10 cellular contexts compared by ENCODE assay signal in the genomic region with DNA sequence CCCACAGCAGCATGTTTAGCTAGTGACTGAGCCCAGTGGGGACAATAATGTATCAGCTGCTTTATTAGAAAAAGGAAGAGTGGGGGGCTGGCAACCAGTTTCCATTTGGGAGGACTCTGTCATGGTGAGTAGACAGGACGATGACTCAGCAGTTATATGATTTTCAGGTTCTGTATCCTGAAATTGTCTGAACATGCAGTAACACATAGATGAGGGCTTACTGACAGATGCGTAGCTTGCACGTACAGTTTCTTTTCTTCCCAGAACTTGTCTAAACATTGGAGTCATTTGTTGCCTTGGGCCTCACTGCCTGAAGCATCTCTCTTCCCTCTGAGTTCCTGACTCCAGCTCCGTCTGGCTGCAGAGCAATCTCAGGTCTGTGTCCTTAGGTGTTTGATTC.
DNase-seq lines count a peak whose midpoint lies in the region; ATAC-seq, FAIRE-seq and TF ChIP-seq lines count a peak whose summit lies in the region.
"Had no signal": no experiment of that assay in that cellular context is flagged by ENCODE, and none has a peak within 500 bp of the region (broad histone marks: within the 10 kb centered on the region; RNA-seq: fewer than 3 reads in every experiment).

No MANE protein-coding gene starts in this region.

- H4K5ac ChIP-seq in mesendoderm (ENCODE audit: low read length), result no peak overlapping the region

- H3K27me3 ChIP-seq in heart left ventricle (no peaks in the 10 kb centered on the region), bronchial epithelial cell (ENCODE audit: control insufficient read depth, insufficient read depth, low read length) (no peaks in the 10 kb centered on the region), mesendoderm (ENCODE audit: insufficient read depth, low read length, poor library complexity) (no peaks in the 10 kb centered on the region)

- H3K4me1 ChIP-seq in heart left ventricle (peaks cover 0 to 13% (median 0%) of the 10 kb centered on the region in 12 donors), mesendoderm (ENCODE audit: control insufficient read depth, low read depth, low read length) (no peaks in the 10 kb centered on the region)

- no peak overlapping the region for H3K4ac ChIP-seq in mesendoderm (ENCODE audit: low read depth, low read length)

- H3K36me3 ChIP-seq in heart left ventricle (no peaks in the 10 kb centered on the region), bronchial epithelial cell (ENCODE audit: control insufficient read depth, insufficient read depth, low read length) (no peaks in the 10 kb centered on the region), mesendoderm (ENCODE audit: control insufficient read depth, insufficient read depth, low read length) (no peaks in the 10 kb centered on the region)

- 68 to 77% (median 74%) methylated on average over 4 of the region's 4 CpGs for WGBS in heart left ventricle, 4 donors
- WGBS in mesendoderm (ENCODE audit: extremely low coverage, insufficient coverage, low lambda C conversion rate), result no CpG with 5 or more reads among the region's 4 CpGs

- DNase-seq in heart left ventricle (no peak), Right ventricle myocardium inferior (ENCODE audit: missing footprints) (no peak), bronchial epithelial cell (ENCODE audit: low read depth) (peak; percentile 94), mesendoderm (peak; percentile 34), urothelium cell line (ENCODE audit: low spot score) (peak; percentile 18), NCI-H524 treated with DMSO at 0.1 percent for 48 hours (lab: John Stamatoyannopoulos, UW) (no peak), epidermal melanocyte (ENCODE audit: insufficient read length, low spot score) (no peak)
- DNase-seq: activated CD8-positive, alpha-beta T cell treated with anti-CD3 and anti-CD28 coated beads for 36 hours; stimulated activated CD8-positive, alpha-beta memory T cell treated with anti-CD3 and anti-CD28 coated beads, Interleukin-4, amount 100 ng/mL, for 48 hours had no signal

- intact Hi-C loops in heart left ventricle (cut with DNase I), result no loop called here
- intact Hi-C loops in Right ventricle myocardium inferior (cut with DNase I), result no loop called here

- ATAC-seq in heart left ventricle (no peak), Right ventricle myocardium inferior (no peak), HG03097 (IDR thresholded peaks at IDR 0.05; ENCODE audit: low FRiP score, unreplicated experiment) (no peak)
- ATAC-seq: activated CD8-positive, alpha-beta T cell treated with anti-CD3 and anti-CD28 coated beads for 36 hours had no signal

- no peaks in the 10 kb centered on the region for H3K79me1 ChIP-seq in mesendoderm (ENCODE audit: low read length)

- no peak overlapping the region for H3K23ac ChIP-seq in mesendoderm (ENCODE audit: low read length)

- no peak for TF ChIP-seq POLR2A in heart left ventricle (IDR thresholded peaks at IDR 0.05)

- no peaks in the 10 kb centered on the region for H3K79me2 ChIP-seq in mesendoderm (ENCODE audit: control insufficient read depth, insufficient read depth, low read length)

- no peak overlapping the region for H3K4me2 ChIP-seq in mesendoderm (ENCODE audit: low read length)

- H4K8ac ChIP-seq in mesendoderm (ENCODE audit: low read depth, low read length), result no peak overlapping the region

- no peak overlapping the region for H2BK5ac ChIP-seq in mesendoderm (ENCODE audit: low read length)

- H3K4me3 ChIP-seq in heart left ventricle (peak overlapping the region in 9 of 12 donors; percentile 39 to 62 (median 41)), bronchial epithelial cell (ENCODE audit: low read depth, low read length) (no peak overlapping the region), mesendoderm (ENCODE audit: low read length) (no peak overlapping the region)

- no peak for TF ChIP-seq CTCF in heart left ventricle (IDR thresholded peaks at IDR 0.05)
- TF ChIP-seq CTCF in bronchial epithelial cell (IDR thresholded peaks at IDR 0.05; ENCODE audit: insufficient read depth, low read length, severe bottlenecking), result no peak

- H2AK5ac ChIP-seq in mesendoderm (ENCODE audit: low read length), result no peak overlapping the region

- H3K18ac ChIP-seq in mesendoderm (ENCODE audit: low read length), result no peak overlapping the region

- FAIRE-seq in bronchial epithelial cell (lab: Jason Lieb, UNC) (peak; percentile 95), urothelium cell line (lab: Jason Lieb, UNC) (no peak)

- no peak overlapping the region for H3K9ac ChIP-seq in mesendoderm (ENCODE audit: low read length)

- no peak overlapping the region for H3K56ac ChIP-seq in mesendoderm (ENCODE audit: low read length)

- H3K27ac ChIP-seq in heart left ventricle (peak overlapping the region in 1 of 12 donors; percentile 17), mesendoderm (ENCODE audit: low read depth, low read length) (no peak overlapping the region)

- no peak overlapping the region for H2BK120ac ChIP-seq in mesendoderm (ENCODE audit: low read depth, low read length)

- H3K9me3 ChIP-seq in heart left ventricle, result peaks cover 0 to 6% (median 0%) of the 10 kb centered on the region in 12 donors

- no peak overlapping the region for H2BK15ac ChIP-seq in mesendoderm (replicated peaks; ENCODE audit: low read depth)

Comparison
In these comparisons a context has a peak if more than half of its experiments do, and no peak if none do; other contexts are left out.
1. DNase-seq: peak in bronchial epithelial cell (single experiment), mesendoderm (single experiment) and urothelium cell line (single experiment); none in heart left ventricle (0 of 5), Right ventricle myocardium inferior (single experiment), NCI-H524 treated with DMSO at 0.1 percent for 48 hours (single experiment) and epidermal melanocyte (single experiment).
2. H3K4me3 ChIP-seq: peak in heart left ventricle (9 of 12); none in bronchial epithelial cell (single experiment) and mesendoderm (single experiment).